In the genomic region with DNA sequence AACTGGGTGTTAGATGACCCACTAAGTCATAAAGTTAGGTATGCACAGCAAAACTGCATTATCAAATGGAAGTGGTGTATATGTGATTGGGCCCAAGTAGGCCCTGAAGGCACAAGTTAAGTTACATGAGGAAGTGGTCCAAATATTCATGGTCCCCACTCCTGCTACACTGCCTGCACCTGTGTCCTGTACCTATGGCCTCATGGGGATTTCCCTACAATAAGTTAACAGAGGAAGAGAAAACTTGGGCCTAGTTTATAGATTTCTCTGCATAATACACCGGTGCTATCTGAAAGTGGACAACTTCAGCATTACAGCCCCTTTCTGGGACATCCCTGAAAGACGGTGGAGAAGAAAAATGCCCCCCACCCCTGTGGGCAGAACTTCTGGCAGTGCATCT, we compare ENCODE assay signal across 22 cellular contexts. TPM values are rescaled to one million over a fixed set of nuclear protein-coding genes. Genes with fewer than 3 reads are reported as not detected.
DNase-seq lines count a peak whose midpoint lies in the region; ATAC-seq and TF ChIP-seq lines count a peak whose summit lies in the region.
"Had no signal": no experiment of that assay in that cellular context is flagged by ENCODE, and none has a peak within 500 bp of the region (broad histone marks: within the 10 kb centered on the region; RNA-seq: fewer than 3 reads in every experiment).

No MANE protein-coding gene starts in this region.

- H2BK120ac ChIP-seq in IMR-90 (ENCODE audit: low read depth, low read length) = no peak overlapping the region

- CTCF ChIA-PET in IMR-90 (lab: Yijun Ruan, JAX) = no interaction called here

- no peak overlapping the region for H3K9ac ChIP-seq in IMR-90 (ENCODE audit: low read depth, low read length)
- H3K9ac ChIP-seq: KMS-11 had no signal

- H4K20me1 ChIP-seq in IMR-90 (ENCODE audit: insufficient read depth, low read length) = no peaks in the 10 kb centered on the region

- no peak for DNase-seq in IMR-90
- no peak for DNase-seq in memory B cell (ENCODE audit: low spot score in 2 of 2)
- DNase-seq in HuH-7 (ENCODE audit: low spot score) = no peak
- no peak for DNase-seq in upper lobe of right lung
- no peak for DNase-seq in ovary
- DNase-seq: BE2C; CD4-positive, CD25-positive, alpha-beta regulatory T cell; COR-L47; GDM1; NCI-H1417 treated with DMSO at 0.1 percent for 48 hours; NCI-H187 treated with DMSO at 0.1 percent for 48 hours; NCI-H526 had no signal

- no peaks in the 10 kb centered on the region for H3K27me3 Mint-ChIP-seq in memory B cell
- H3K27me3 Mint-ChIP-seq: CD4-positive, CD25-positive, alpha-beta regulatory T cell had no signal

- no TSS peak for BruUV-seq in IMR-90 (replicated peaks; lab: Mats Ljungman, UMichigan)

- TF ChIP-seq RAD21 in IMR-90 (IDR thresholded peaks at IDR 0.05; ENCODE audit: low read length) = no peak

- no peak overlapping the region for H4K91ac ChIP-seq in IMR-90 (ENCODE audit: insufficient read depth, low read depth, low read length)

- H4K8ac ChIP-seq in IMR-90 (ENCODE audit: low read depth in 2 of 2, low read length in 2 of 2) = no peak overlapping the region

- no peaks in the 10 kb centered on the region for H3K36me3 Mint-ChIP-seq in memory B cell
- H3K36me3 Mint-ChIP-seq: CD4-positive, CD25-positive, alpha-beta regulatory T cell had no signal

- H3K14ac ChIP-seq in IMR-90 (replicated peaks; ENCODE audit: low read depth, low read length) = no peak overlapping the region

- H3K9me3 ChIP-seq in IMR-90 (ENCODE audit: control insufficient read depth, insufficient read depth, low read length) (peaks cover 4% of the 10 kb centered on the region; the same call in 1 of the 2 replicates), upper lobe of right lung (no peaks in the 10 kb centered on the region), ovary (no peaks in the 10 kb centered on the region)
- H3K9me3 ChIP-seq: BE2C had no signal

- H3K27me3 ChIP-seq in IMR-90 (ENCODE audit: control insufficient read depth, insufficient read depth, low read length) (no peaks in the 10 kb centered on the region), upper lobe of right lung (no peaks in the 10 kb centered on the region), ovary (no peaks in the 10 kb centered on the region)
- H3K27me3 ChIP-seq: BE2C had no signal

- WGBS in IMR-90 (ENCODE audit: extremely low coverage in 2 of 2, insufficient read length in 1 of 2), 2 experiments = no CpG with 5 or more reads among the region's 2 CpGs
- 52 to 97% (median 70%) methylated on average over 2 of the region's 2 CpGs for WGBS in ovary, 3 donors

- intact Hi-C loops in IMR-90 (cut with micrococcal nuclease) (no loop called here), upper lobe of right lung (cut with DNase I) (no loop called here), ovary (cut with DNase I) (no loop called here)

- peaks cover 5% of the 10 kb centered on the region for H3K9me3 Mint-ChIP-seq in memory B cell

- H3K56ac ChIP-seq in IMR-90 (ENCODE audit: extremely low read depth, insufficient read depth, low read length) = no peak overlapping the region

- ATAC-seq in GM19351 (IDR thresholded peaks at IDR 0.05; ENCODE audit: unreplicated experiment) (peak; percentile 77), HG02852 (IDR thresholded peaks at IDR 0.05; ENCODE audit: unreplicated experiment) (peak; percentile 58), IMR-90 (ENCODE audit: low read depth) (no peak), memory B cell (ENCODE audit: low read depth) (peak; percentile 38), upper lobe of right lung (no peak), HG02759 (IDR thresholded peaks at IDR 0.05; ENCODE audit: unreplicated experiment) (no peak)
- ATAC-seq: Panc1 had no signal

- TF ChIP-seq POLR2A in IMR-90 (IDR thresholded peaks at IDR 0.05; ENCODE audit: low read depth, low read length) (no peak), ovary (IDR thresholded peaks at IDR 0.05) (no peak)

- TF ChIP-seq CTCF in IMR-90 (conservative IDR thresholded peaks at IDR 0.05; ENCODE audit: low read depth, low read length) = no peak
- TF ChIP-seq CTCF in upper lobe of right lung (IDR thresholded peaks at IDR 0.05) = no peak
- TF ChIP-seq CTCF in ovary (IDR thresholded peaks at IDR 0.05) = no peak

- no peaks in the 10 kb centered on the region for H3K9me1 ChIP-seq in IMR-90 (ENCODE audit: insufficient read depth, low read length)

- no peak overlapping the region for H2BK20ac ChIP-seq in IMR-90 (ENCODE audit: low read depth, low read length)

- H4K5ac ChIP-seq in IMR-90 (ENCODE audit: low read depth, low read length) = no peak overlapping the region

- H3K79me1 ChIP-seq in IMR-90 (ENCODE audit: low read depth in 1 of 2, low read length in 2 of 2) = no peaks in the 10 kb centered on the region

- peaks cover 2% of the 10 kb centered on the region for H3K4me1 Mint-ChIP-seq in memory B cell
- H3K4me1 Mint-ChIP-seq: CD4-positive, CD25-positive, alpha-beta regulatory T cell had no signal

- H2AK9ac ChIP-seq in IMR-90 (replicated peaks; ENCODE audit: low read depth, low read length, poor library complexity) = peak overlapping the region; percentile 20

- TF ChIP-seq EP300 in ovary (IDR thresholded peaks at IDR 0.05) = no peak

- no peak overlapping the region for H3K27ac Mint-ChIP-seq in memory B cell
- H3K27ac Mint-ChIP-seq: CD4-positive, CD25-positive, alpha-beta regulatory T cell had no signal

- no peak overlapping the region for H2BK15ac ChIP-seq in IMR-90 (ENCODE audit: low read depth, low read length)

- no peak overlapping the region for H2AFZ ChIP-seq in IMR-90 (replicated peaks; ENCODE audit: low read length, poor library complexity)

- peak overlapping the region; percentile 54; the same call in 1 of the 2 replicates for H2AK5ac ChIP-seq in IMR-90 (ENCODE audit: low read depth, low read length)

- no peak overlapping the region for H3K4me2 ChIP-seq in IMR-90 (ENCODE audit: low read depth, low read length)
- H3K4me2 ChIP-seq: KMS-11 had no signal

- no peak overlapping the region for H3K4ac ChIP-seq in IMR-90 (ENCODE audit: low read depth, low read length)

- H3K4me3 ChIP-seq in IMR-90 (ENCODE audit: insufficient read depth, low read depth, low read length) = no peak overlapping the region
- H3K4me3 ChIP-seq in upper lobe of right lung = no peak overlapping the region
- H3K4me3 ChIP-seq in ovary = no peak overlapping the region

- H3K27ac ChIP-seq in IMR-90 (ENCODE audit: insufficient read depth, low read length) = no peak overlapping the region
- H3K27ac ChIP-seq in upper lobe of right lung = no peak overlapping the region
- H3K27ac ChIP-seq in ovary = no peak overlapping the region
- H3K27ac ChIP-seq: KMS-11 had no signal

- POLR2A ChIA-PET in IMR-90 (lab: Charles Lee; ENCODE audit: unreplicated experiment) = no interaction called here

- dilution Hi-C loops in IMR-90 (cut with HindIII; ENCODE audit: low sequenced_read_pairs, unreplicated experiment) = no loop called here

- H3K18ac ChIP-seq in IMR-90 (ENCODE audit: low read depth, low read length) = no peak overlapping the region

- no peak overlapping the region for H3K23ac ChIP-seq in IMR-90 (ENCODE audit: low read depth, low read length)

- H3K4me1 ChIP-seq in IMR-90 (ENCODE audit: control insufficient read depth, insufficient read depth, low read length) (no peaks in the 10 kb centered on the region), upper lobe of right lung (no peaks in the 10 kb centered on the region), ovary (ENCODE audit: insufficient read depth) (no peaks in the 10 kb centered on the region)
- H3K4me1 ChIP-seq: BE2C had no signal

- H2BK5ac ChIP-seq in IMR-90 (ENCODE audit: low read depth, low read length, poor library complexity, severe bottlenecking) = no peak overlapping the region

- H3K4me3 Mint-ChIP-seq in memory B cell = no peak overlapping the region
- H3K4me3 Mint-ChIP-seq: CD4-positive, CD25-positive, alpha-beta regulatory T cell had no signal

- H3K36me3 ChIP-seq in IMR-90 (ENCODE audit: control insufficient read depth, insufficient read depth, low read length) (no peaks in the 10 kb centered on the region), upper lobe of right lung (no peaks in the 10 kb centered on the region), ovary (no peaks in the 10 kb centered on the region)
- H3K36me3 ChIP-seq: BE2C had no signal

- in situ Hi-C loops in IMR-90 (cut with MboI; ENCODE audit: low sequenced_read_pairs) = no loop called here

TF ChIP-seq in IMR-90, 13 proteins besides CTCF, POLR2A, EP300 and RAD21 (continues in another document):
- no peak for TF ChIP-seq CEBPB (IDR thresholded peaks at IDR 0.05; ENCODE audit: low read depth, low read length)
- no peak for TF ChIP-seq MAZ (IDR thresholded peaks at IDR 0.05; ENCODE audit: borderline replicate concordance, low read depth, low read length)
- TF ChIP-seq BHLHE40 (IDR thresholded peaks at IDR 0.05; ENCODE audit: low read depth, low read length) = no peak
- no peak for TF ChIP-seq FOS (IDR thresholded peaks at IDR 0.05; ENCODE audit: low read depth, low read length)
- TF ChIP-seq MAFK (IDR thresholded peaks at IDR 0.05; ENCODE audit: low read depth, low read length) = no peak
- no peak for TF ChIP-seq NFE2L2 (IDR thresholded peaks at IDR 0.05; ENCODE audit: low read depth, low read length)
- TF ChIP-seq RFX5 (IDR thresholded peaks at IDR 0.05; ENCODE audit: low read depth, low read length) = no peak
- TF ChIP-seq MXI1 (IDR thresholded peaks at IDR 0.05; ENCODE audit: borderline replicate concordance, low read depth, low read length) = no peak
- TF ChIP-seq, protein P1, sequence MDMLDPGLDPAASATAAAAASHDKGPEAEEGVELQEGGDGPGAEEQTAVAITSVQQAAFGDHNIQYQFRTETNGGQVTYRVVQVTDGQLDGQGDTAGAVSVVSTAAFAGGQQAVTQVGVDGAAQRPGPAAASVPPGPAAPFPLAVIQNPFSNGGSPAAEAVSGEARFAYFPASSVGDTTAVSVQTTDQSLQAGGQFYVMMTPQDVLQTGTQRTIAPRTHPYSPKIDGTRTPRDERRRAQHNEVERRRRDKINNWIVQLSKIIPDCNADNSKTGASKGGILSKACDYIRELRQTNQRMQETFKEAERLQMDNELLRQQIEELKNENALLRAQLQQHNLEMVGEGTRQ (IDR thresholded peaks at IDR 0.05; ENCODE audit: low read depth, low read length) = no peak
- TF ChIP-seq CHD1 (IDR thresholded peaks at IDR 0.05; ENCODE audit: low read depth, low read length) = no peak
- TF ChIP-seq RCOR1 (IDR thresholded peaks at IDR 0.05; ENCODE audit: insufficient replicate concordance, low read length) = no peak
- no peak for TF ChIP-seq SMC3 (IDR thresholded peaks at IDR 0.05; ENCODE audit: low read depth, low read length)

RNA-seq across cellular contexts. Expression of a gene that starts 41.5 kb away (rescaled TPM):
- not detected in 2 replicates for total RNA-seq in IMR-90 (2012; rRNA removed)
- not detected in 2 replicates for polyA plus RNA-seq in IMR-90 (2012; rRNA removed)
- polyA plus RNA-seq in IMR-90 (2012; cell fraction: cytosol; rRNA removed) = not detected in 2 replicates
- polyA plus RNA-seq in IMR-90 (2012; cell fraction: nucleus; rRNA removed; ENCODE audit: low replicate concordance) = not detected in 2 replicates
- total RNA-seq in upper lobe of right lung = not detected
- total RNA-seq in ovary = not detected
- polyA plus RNA-seq in ovary = not detected
- total RNA-seq: CD4-positive, CD25-positive, alpha-beta regulatory T cell; Daoy; H4; M059J; SK-MEL-5; T-helper 2 cell treated with Interferon-gamma antibody and Interleukin-4, amounts not matched to agents 100 ng/mL and 5 ng/mL, for 36 hours had no signal
- polyA plus RNA-seq: CD4-positive, CD25-positive, alpha-beta regulatory T cell had no signal

Comparison
In these comparisons a context has a peak if more than half of its experiments do, and no peak if none do; other contexts are left out.
1. ATAC-seq: peak in GM19351 (single experiment), HG02852 (single experiment) and memory B cell (single experiment); none in IMR-90 (single experiment), upper lobe of right lung (single experiment) and HG02759 (single experiment).